ENCODE assay signal across 30 cellular contexts in genomic region chr5:172245046-172245445, GRCh38. TPM values are rescaled to one million over a fixed set of nuclear protein-coding genes. Genes with fewer than 3 reads are reported as not detected.
"Had no signal": no experiment of that assay in that cellular context is flagged by ENCODE, and none has a peak within 500 bp of the region (broad histone marks: within the 10 kb centered on the region; RNA-seq: fewer than 3 reads in every experiment).

No MANE protein-coding gene starts in this region.

- H3K4me1 ChIP-seq: thyroid gland had no signal

- FAIRE-seq: endothelial cell of umbilical vein, islet of Langerhans had no signal

- H3K36me3 Mint-ChIP-seq: natural killer cell had no signal

- H3K4me3 ChIP-seq: esophagus muscularis mucosa, thyroid gland had no signal

- H3K27ac Mint-ChIP-seq: activated naive CD4-positive, alpha-beta T cell treated with anti-CD3 and anti-CD28 coated beads, Interleukin-2, amount 10 ng/mL, durations not matched to agents 7 days and 5 days; activated naive CD8-positive, alpha-beta T cell treated with anti-CD3 and anti-CD28 coated beads, Interleukin-2, amount 50 U/mL, for 24 hours; dendritic cell treated with granulocyte-macrophage colony-stimulating factor and Interleukin-4, amounts not matched to agents 40 ng/mL and 50 ng/mL, for 4 days; natural killer cell had no signal

- H3K27ac ChIP-seq: esophagus muscularis mucosa, thyroid gland had no signal

- H3K27me3 Mint-ChIP-seq: activated naive CD4-positive, alpha-beta T cell treated with anti-CD3 and anti-CD28 coated beads, Interleukin-2, amount 10 ng/mL, durations not matched to agents 7 days and 5 days; activated naive CD8-positive, alpha-beta T cell treated with anti-CD3 and anti-CD28 coated beads, Interleukin-2, amount 50 U/mL, for 24 hours; central memory CD8-positive, alpha-beta T cell; dendritic cell treated with granulocyte-macrophage colony-stimulating factor and Interleukin-4, amounts not matched to agents 40 ng/mL and 50 ng/mL, for 4 days had no signal

- H3K4me3 Mint-ChIP-seq: activated naive CD4-positive, alpha-beta T cell treated with anti-CD3 and anti-CD28 coated beads, Interleukin-2, amount 10 ng/mL, durations not matched to agents 7 days and 5 days; activated naive CD8-positive, alpha-beta T cell treated with anti-CD3 and anti-CD28 coated beads, Interleukin-2, amount 50 U/mL, for 24 hours; activated T-cell treated with anti-CD3 and anti-CD28 coated beads, Interleukin-2, amount 50 U/mL, for 4 hours; central memory CD8-positive, alpha-beta T cell; dendritic cell treated with granulocyte-macrophage colony-stimulating factor and Interleukin-4, amounts not matched to agents 40 ng/mL and 50 ng/mL, for 4 days; natural killer cell had no signal

- H3K27me3 ChIP-seq: esophagus muscularis mucosa, thyroid gland had no signal

- H3K36me3 ChIP-seq: esophagus muscularis mucosa, thyroid gland had no signal

- DNase-seq: activated CD4-positive, alpha-beta T cell treated with anti-CD3 and anti-CD28 coated beads, Interleukin-2, amount 50 U/mL, for 1 hour; activated CD4-positive, CD25-positive, alpha-beta regulatory T cell treated with anti-CD3 and anti-CD28 coated beads, Interleukin-2, amount 50 U/mL, for 72 hours; activated CD8-positive, alpha-beta memory T cell treated with anti-CD3 and anti-CD28 coated beads, Interleukin-2, amount 50 U/mL, for 4 hours; activated naive CD4-positive, alpha-beta T cell treated with anti-CD3 and anti-CD28 coated beads, Interleukin-2, amount 10 ng/mL, durations not matched to agents 7 days and 5 days; activated naive CD8-positive, alpha-beta T cell treated with anti-CD3 and anti-CD28 coated beads, Interleukin-2, amount 50 U/mL, for 24 hours; activated T-cell treated with anti-CD3 and anti-CD28 coated beads, Interleukin-2, amount 50 U/mL, for 4 hours; aorta; effector memory CD4-positive, alpha-beta T cell; hippocampal formation; left cardiac atrium; mesendoderm; natural killer cell; nucleus accumbens; posterior cingulate gyrus; stimulated activated CD4-positive, alpha-beta T cell treated with anti-CD3 and anti-CD28 coated beads, Interleukin-12 subunit alpha, Interleukin-12 subunit beta, amount 100 ng/mL, for 4 hours; stimulated activated CD4-positive, alpha-beta T cell treated with anti-CD3 and anti-CD28 coated beads, Interleukin-2, amount 100 ng/mL, for 24 hours; stimulated activated naive CD4-positive, alpha-beta T cell treated with Interleukin-2 at 50 U/mL for 16 hours; T-helper 1 cell; T1000; thyroid gland had no signal

- H3K9me3 ChIP-seq: esophagus muscularis mucosa, thyroid gland had no signal

- H3K9me3 Mint-ChIP-seq: central memory CD8-positive, alpha-beta T cell; dendritic cell treated with granulocyte-macrophage colony-stimulating factor and Interleukin-4, amounts not matched to agents 40 ng/mL and 50 ng/mL, for 4 days; natural killer cell had no signal

RNA-seq across cellular contexts. Expression of gene EFCAB9, which starts 51.1 kb away (rescaled TPM):
- total RNA-seq: activated T-cell treated with anti-CD3 and anti-CD28 coated beads, Interleukin-2, amount 50 U/mL, for 4 hours; aorta; endothelial cell of umbilical vein; esophagus muscularis mucosa; fibroblast of villous mesenchyme; glomerular endothelial cell; left cardiac atrium; lower leg skin; natural killer cell; subcutaneous adipose tissue; thyroid gland; urinary bladder had no signal
- polyA plus RNA-seq: aorta, endothelial cell of umbilical vein, urinary bladder had no signal
